7 cellular contexts compared by ENCODE assay signal in the genomic region with DNA sequence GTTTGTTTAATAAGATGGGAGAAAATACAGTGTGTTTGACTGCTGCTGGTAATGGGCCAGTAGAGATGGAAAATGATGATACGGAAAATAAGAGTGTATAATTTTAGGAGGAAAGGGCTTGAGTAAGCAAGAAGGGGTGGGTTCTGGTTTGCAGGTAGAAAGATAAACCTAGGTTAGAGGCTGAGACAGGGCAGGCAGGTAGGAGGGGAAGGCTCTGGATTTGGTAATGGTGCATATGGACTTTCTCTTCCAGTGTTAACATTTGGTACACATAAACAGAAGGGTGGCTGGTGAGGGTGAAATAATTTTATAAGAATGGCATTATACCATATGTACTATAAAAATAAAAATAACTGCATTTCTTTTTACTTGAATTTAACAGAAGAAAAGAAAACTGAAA.
A peak's percentile ranks its signal among the peaks of the same experiment; 100 is the strongest.
DNase-seq lines count a peak whose midpoint lies in the region; ATAC-seq, FAIRE-seq and TF ChIP-seq lines count a peak whose summit lies in the region.
"Not testable (repeated sequence)": the region's sequence is repeated elsewhere in the genome, so short reads cannot be mapped to it uniquely, and the experiment has no call there.

No MANE protein-coding gene starts in this region.

- H3K4me2 ChIP-seq in K562 (ENCODE audit: insufficient read depth, low read length) = not testable (repeated sequence)

- FAIRE-seq in GM18507 (lab: Jason Lieb, UNC) = peak; percentile 44
- not testable (repeated sequence) for FAIRE-seq in K562 (lab: Jason Lieb, UNC)

- TF ChIP-seq CTCF in activated CD8-positive, alpha-beta T cell treated with anti-CD3 and anti-CD28 coated beads for 36 hours (IDR thresholded peaks at IDR 0.05); K562 (IDR thresholded peaks at IDR 0.05 in 2 of 3, conservative IDR thresholded peaks at IDR 0.05 in 1 of 3; ENCODE audit: insufficient read depth in 2 of 3, low read depth in 1 of 3, low read length in 3 of 3): not testable (repeated sequence)

- not testable (repeated sequence) for H3K9ac ChIP-seq in K562 (ENCODE audit: insufficient read depth in 1 of 2, low read depth in 2 of 2, low read length in 2 of 2)

- not testable (repeated sequence) for H3K27me3 Mint-ChIP-seq in activated CD8-positive, alpha-beta T cell treated with anti-CD3 and anti-CD28 coated beads for 36 hours; activated T-helper 17 cell treated with anti-CD3 and anti-CD28 coated beads, Interleukin-2, amount 50 U/mL, for 72 hours

- not testable (repeated sequence) for H3K36me3 Mint-ChIP-seq in activated CD8-positive, alpha-beta T cell treated with anti-CD3 and anti-CD28 coated beads for 36 hours (ENCODE audit: low read depth); activated T-helper 17 cell treated with anti-CD3 and anti-CD28 coated beads, Interleukin-2, amount 50 U/mL, for 72 hours (ENCODE audit: low read depth)

- not testable (repeated sequence) for H4K20me1 ChIP-seq in K562 (replicated peaks; ENCODE audit: control insufficient read depth, insufficient read depth, low read length)

- not testable (repeated sequence) for H3K27me3 ChIP-seq in K562 (ENCODE audit: control insufficient read depth in 2 of 2, insufficient read depth in 2 of 2, low read length in 2 of 2)

- H3K4me1 Mint-ChIP-seq in activated CD8-positive, alpha-beta T cell treated with anti-CD3 and anti-CD28 coated beads for 36 hours (ENCODE audit: low read depth); activated T-helper 17 cell treated with anti-CD3 and anti-CD28 coated beads, Interleukin-2, amount 50 U/mL, for 72 hours: not testable (repeated sequence)

- H3K36me3 ChIP-seq in K562 (ENCODE audit: control insufficient read depth, insufficient read depth, low read length) = not testable (repeated sequence)

- DNase-seq in GM18507 (ENCODE audit: extremely low spot score, insufficient read length, low read depth); activated CD8-positive, alpha-beta T cell treated with anti-CD3 and anti-CD28 coated beads for 36 hours; K562 (ENCODE audit: extremely low read depth in 1 of 4, low spot score in 3 of 4); left lobe of liver (ENCODE audit: low spot score); stimulated activated naive CD8-positive, alpha-beta T cell treated with anti-CD3 and anti-CD28 coated beads, Interleukin-15, Interleukin-2, amounts not matched to agents 100 U/mL and 50 U/mL, for 24 hours: not testable (repeated sequence)

- in situ Hi-C loops in K562 (cut with MboI) = not testable (repeated sequence)

- POLR2A ChIA-PET in activated CD8-positive, alpha-beta T cell treated with anti-CD3 and anti-CD28 coated beads for 36 hours (lab: Charles Lee); K562 (lab: Yijun Ruan, JAX): not testable (repeated sequence)

- H3K9me3 Mint-ChIP-seq in activated CD8-positive, alpha-beta T cell treated with anti-CD3 and anti-CD28 coated beads for 36 hours; activated T-helper 17 cell treated with anti-CD3 and anti-CD28 coated beads, Interleukin-2, amount 50 U/mL, for 72 hours: not testable (repeated sequence)

- H3K27ac ChIP-seq in K562 (ENCODE audit: extremely low read depth, low read depth, low read length) = not testable (repeated sequence)

- H3K27ac Mint-ChIP-seq in activated CD8-positive, alpha-beta T cell treated with anti-CD3 and anti-CD28 coated beads for 36 hours; activated T-helper 17 cell treated with anti-CD3 and anti-CD28 coated beads, Interleukin-2, amount 50 U/mL, for 72 hours: not testable (repeated sequence)

- not testable (repeated sequence) for H3K9me1 ChIP-seq in K562 (ENCODE audit: control insufficient read depth, insufficient read depth, low read length)

- not testable (repeated sequence) for H3K4me3 ChIP-seq in K562

- TF ChIP-seq POLR2A in K562 (conservative IDR thresholded peaks at IDR 0.05) = not testable (repeated sequence)

- not testable (repeated sequence) for TF ChIP-seq EP300 in K562 (IDR thresholded peaks at IDR 0.05; ENCODE audit: low read length)

- CTCF ChIA-PET in activated CD8-positive, alpha-beta T cell treated with anti-CD3 and anti-CD28 coated beads for 36 hours (lab: Charles Lee); K562 (lab: Yijun Ruan, JAX; ENCODE audit: low intra/inter-chr PET ratio): not testable (repeated sequence)

- H3K79me2 ChIP-seq in K562 (ENCODE audit: control insufficient read depth, insufficient read depth, low read length) = not testable (repeated sequence)

- intact Hi-C loops in activated CD8-positive, alpha-beta T cell treated with anti-CD3 and anti-CD28 coated beads for 36 hours (cut with micrococcal nuclease); K562 (cut with micrococcal nuclease): not testable (repeated sequence)

- H2AFZ ChIP-seq in K562 (ENCODE audit: low read depth, low read length) = not testable (repeated sequence)

- H3K4me1 ChIP-seq in K562 (replicated peaks in 1 of 2; ENCODE audit: control insufficient read depth in 2 of 2, insufficient read depth in 2 of 2, low read length in 2 of 2) = not testable (repeated sequence)

- not testable (repeated sequence) for H3K9me3 ChIP-seq in K562 (replicated peaks; ENCODE audit: control insufficient read depth, insufficient read depth, low read depth, low read length)

- BruUV-seq in K562 (replicated peaks; lab: Mats Ljungman, UMichigan) = not testable (repeated sequence)

- no CpG with 5 or more reads among the region's 1 CpG for WGBS in K562 (ENCODE audit: insufficient coverage, low coverage, missing lambda C conversion rate)

- H3K4me3 Mint-ChIP-seq in activated CD8-positive, alpha-beta T cell treated with anti-CD3 and anti-CD28 coated beads for 36 hours = not testable (repeated sequence)
- H3K4me3 Mint-ChIP-seq in activated T-helper 17 cell treated with anti-CD3 and anti-CD28 coated beads, Interleukin-2, amount 50 U/mL, for 72 hours = peak overlapping the region; percentile 79

- not testable (repeated sequence) for TF ChIP-seq RAD21 in K562 (CRISPR knock-in tag; conservative IDR thresholded peaks at IDR 0.05 in 1 of 2, IDR thresholded peaks at IDR 0.05 in 1 of 2)

- ATAC-seq in SK-N-SH treated with all-trans-retinoic acid at 6 μM for 48 hours (peak; percentile 42), K562 (peak; percentile 57), left lobe of liver (peak; percentile 59)
- ATAC-seq in activated CD8-positive, alpha-beta T cell treated with anti-CD3 and anti-CD28 coated beads for 36 hours = peak; percentile 20
- not testable (repeated sequence) for ATAC-seq in activated T-helper 17 cell treated with anti-CD3 and anti-CD28 coated beads, Interleukin-2, amount 50 U/mL, for 72 hours (replicated peaks)
- ATAC-seq in stimulated activated naive CD8-positive, alpha-beta T cell treated with anti-CD3 and anti-CD28 coated beads, Interleukin-15, Interleukin-2, amounts not matched to agents 100 U/mL and 50 U/mL, for 24 hours = peak; percentile 28
